In genomic region chr3:171982829-171983228, GRCh38 we compare ENCODE assay signal across 14 cellular contexts. TPM values are rescaled to one million over a fixed set of nuclear protein-coding genes. Genes with fewer than 3 reads are reported as not detected.
DNase-seq lines count a peak whose midpoint lies in the region; ATAC-seq, FAIRE-seq and TF ChIP-seq lines count a peak whose summit lies in the region.
"Had no signal": no experiment of that assay in that cellular context is flagged by ENCODE, and none has a peak within 500 bp of the region (broad histone marks: within the 10 kb centered on the region; RNA-seq: fewer than 3 reads in every experiment).

No MANE protein-coding gene starts in this region.

- no peaks in the 10 kb centered on the region for H3K79me2 ChIP-seq in astrocyte (ENCODE audit: insufficient read depth, low read length)

- no peak overlapping the region for H3K9ac ChIP-seq in astrocyte (ENCODE audit: low read length)

- no peak for FAIRE-seq in astrocyte (lab: Jason Lieb, UNC)
- FAIRE-seq: GM12892 had no signal

- H3K27ac Mint-ChIP-seq in astrocyte (ENCODE audit: unreplicated experiment) = no peak overlapping the region
- H3K27ac Mint-ChIP-seq: T-cell had no signal

- no peaks in the 10 kb centered on the region for H3K27me3 Mint-ChIP-seq in astrocyte (ENCODE audit: low read depth, unreplicated experiment)
- H3K27me3 Mint-ChIP-seq: T-cell had no signal

- H3K27me3 ChIP-seq in astrocyte (ENCODE audit: insufficient read depth, low read length) = no peaks in the 10 kb centered on the region
- H3K27me3 ChIP-seq: BE2C had no signal

- H3K4me1 ChIP-seq in astrocyte (ENCODE audit: insufficient read depth, low read length) = peaks cover 3% of the 10 kb centered on the region
- H3K4me1 ChIP-seq: BE2C had no signal

- H3K27ac ChIP-seq in astrocyte (ENCODE audit: low read depth, low read length) = no peak overlapping the region

- H4K20me1 ChIP-seq in astrocyte (ENCODE audit: insufficient read depth, low read length) = no peaks in the 10 kb centered on the region

- no peaks in the 10 kb centered on the region for H3K9me3 Mint-ChIP-seq in astrocyte (ENCODE audit: unreplicated experiment)
- H3K9me3 Mint-ChIP-seq: T-cell had no signal

- DNase-seq in AG10803 (ENCODE audit: low read depth) = peak; percentile 91
- DNase-seq in HT1080 (ENCODE audit: low read depth) = peak; percentile 47
- peak; percentile 52 for DNase-seq in astrocyte (ENCODE audit: low read depth)
- peak; percentile 38 for DNase-seq in kidney glomerular epithelial cell (lab: John Stamatoyannopoulos, UW)
- no peak for DNase-seq in medulla oblongata (ENCODE audit: extremely low spot score)
- no peak for DNase-seq in NCI-H69 (lab: John Stamatoyannopoulos, UW)
- DNase-seq: activated T-cell treated with anti-CD3 and anti-CD28 coated beads, Interleukin-2, amount 50 U/mL, for 1 hour; BE2C; foreskin melanocyte; NCI-H2029 treated with DMSO at 0.1 percent for 48 hours; T-cell had no signal

- TF ChIP-seq CTCF in AG10803 (conservative IDR thresholded peaks at IDR 0.05; ENCODE audit: low read length) (no peak), astrocyte (IDR thresholded peaks at IDR 0.05; ENCODE audit: insufficient read depth, low read depth, low read length) (no peak)

- no peak overlapping the region for H3K4me3 Mint-ChIP-seq in astrocyte (ENCODE audit: unreplicated experiment)
- H3K4me3 Mint-ChIP-seq: T-cell had no signal

- peaks cover 9% of the 10 kb centered on the region for H3K4me1 Mint-ChIP-seq in astrocyte (ENCODE audit: low read depth, unreplicated experiment)

- H3K9me3 ChIP-seq in astrocyte (ENCODE audit: insufficient read depth, low read depth, low read length) = no peaks in the 10 kb centered on the region
- H3K9me3 ChIP-seq: BE2C had no signal

- H3K4me2 ChIP-seq in astrocyte (ENCODE audit: low read length) = no peak overlapping the region

- peaks cover 1% of the 10 kb centered on the region for H3K36me3 Mint-ChIP-seq in astrocyte (ENCODE audit: low read depth, unreplicated experiment)
- H3K36me3 Mint-ChIP-seq: T-cell had no signal

- H3K36me3 ChIP-seq in astrocyte (ENCODE audit: insufficient read depth, low read length) = no peaks in the 10 kb centered on the region
- H3K36me3 ChIP-seq: BE2C had no signal

- TF ChIP-seq POLR2A in GM18505 (IDR thresholded peaks at IDR 0.05; ENCODE audit: borderline replicate concordance, extremely low read depth, insufficient read depth, insufficient read length) = no peak

- H3K4me3 ChIP-seq in AG10803 (ENCODE audit: low read length) (no peak overlapping the region), astrocyte (ENCODE audit: insufficient read depth, low read depth, low read length) (no peak overlapping the region)

- no peak for ATAC-seq in HG02623 (IDR thresholded peaks at IDR 0.05; ENCODE audit: unreplicated experiment)
- no peak for ATAC-seq in GM18505 (IDR thresholded peaks at IDR 0.05; ENCODE audit: unreplicated experiment)
- ATAC-seq: T-cell had no signal

- H2AFZ ChIP-seq in astrocyte (ENCODE audit: low read depth, low read length) = no peak overlapping the region

RNA-seq across cellular contexts. Expression of gene FNDC3B, which starts 56.5 kb away (rescaled TPM):
- 53.5 and 63.7 TPM in 2 replicates for total RNA-seq in HT1080 (2014; rRNA removed; shearing (Covaris generic))
- polyA plus RNA-seq in HT1080 (2015; cell fraction: cytosol; rRNA removed) = 30.4 and 35.5 TPM in 2 replicates
- 56.3 and 56.4 TPM in 2 replicates for polyA plus RNA-seq in HT1080 (2015; cell fraction: nucleus; rRNA removed)
- total RNA-seq in astrocyte = 327 and 332 TPM in 2 replicates

Comparison
In these comparisons a context has a peak if more than half of its experiments do, and no peak if none do; other contexts are left out.
1. DNase-seq: peak in AG10803 (single experiment), HT1080 (single experiment), astrocyte (single experiment) and kidney glomerular epithelial cell (single experiment); none in medulla oblongata (single experiment) and NCI-H69 (single experiment).